ENCODE assay signal across 20 cellular contexts in the genomic region with DNA sequence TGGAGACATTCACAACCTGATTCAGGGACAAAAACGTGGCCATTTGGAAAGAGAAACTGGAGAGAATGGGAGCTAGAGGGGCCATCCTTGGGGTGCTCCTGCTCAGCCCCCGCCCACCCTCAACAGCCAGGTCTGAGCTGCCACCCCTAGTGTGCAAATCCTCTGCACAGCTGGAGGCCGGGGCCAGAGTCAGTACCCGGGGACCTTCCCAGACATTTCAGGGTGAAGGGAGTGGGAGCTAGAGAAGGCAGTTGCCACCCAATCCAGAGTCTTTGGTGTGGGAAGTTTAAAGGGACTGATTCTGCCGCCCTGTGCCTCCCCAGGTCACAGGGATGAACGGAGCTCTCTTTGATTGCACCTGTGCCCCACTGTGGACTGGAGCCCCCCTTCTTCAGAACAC.
"Had no signal": no experiment of that assay in that cellular context is flagged by ENCODE, and none has a peak within 500 bp of the region (broad histone marks: within the 10 kb centered on the region; RNA-seq: fewer than 3 reads in every experiment).

No MANE protein-coding gene starts in this region.

- H3K27ac ChIP-seq: heart right ventricle, left ventricle myocardium inferior, lower lobe of right lung, neutrophil, ovary, suprapubic skin, thyroid gland had no signal

- ATAC-seq: heart right ventricle, left cardiac atrium, lower lobe of right lung, right cardiac atrium had no signal

- H3K4me3 Mint-ChIP-seq: memory B cell, nephron progenitor cell, type B pancreatic cell had no signal

- H3K9me3 Mint-ChIP-seq: memory B cell, nephron progenitor cell, type B pancreatic cell had no signal

- DNase-seq: cerebellar nuclear complex; dermis blood vessel endothelial cell; effector CD4-positive, alpha-beta T cell; heart right ventricle; hypothalamus; left cardiac atrium; left ventricle myocardium inferior; lower lobe of right lung; midbrain; nephron progenitor cell; ovary; right cardiac atrium; stimulated activated CD4-positive, alpha-beta T cell treated with anti-CD3 and anti-CD28 coated beads, Interleukin-2, amount 100 ng/mL, for 48 hours; stimulated activated naive CD4-positive, alpha-beta T cell treated with Interleukin-2 at 50 U/mL for 16 hours; thyroid gland had no signal

- H3K9me3 ChIP-seq: heart right ventricle, left ventricle myocardium inferior, lower lobe of right lung, neutrophil, ovary, suprapubic skin, thyroid gland had no signal

- H3K4me1 ChIP-seq: heart right ventricle, left ventricle myocardium inferior, lower lobe of right lung, suprapubic skin, thyroid gland had no signal

- H3K4me2 ChIP-seq: smooth muscle cell had no signal

- H3K4me1 Mint-ChIP-seq: memory B cell had no signal

- H3K4me3 ChIP-seq: heart right ventricle, left ventricle myocardium inferior, lower lobe of right lung, ovary, smooth muscle cell, suprapubic skin, thyroid gland had no signal

- H3K36me3 ChIP-seq: heart right ventricle, left ventricle myocardium inferior, lower lobe of right lung, neutrophil, ovary, suprapubic skin, thyroid gland had no signal

- H3K36me3 Mint-ChIP-seq: memory B cell, type B pancreatic cell had no signal

- H3K27me3 ChIP-seq: neutrophil, ovary, thyroid gland had no signal

- H3K27ac Mint-ChIP-seq: memory B cell, nephron progenitor cell, type B pancreatic cell had no signal
